Comparison of ENCODE assay signal across 1 cellular context in genomic region chr3:126476166-126476975, GRCh38.
TF ChIP-seq lines count a peak whose summit lies in the region.

No MANE protein-coding gene starts in this region.

TF ChIP-seq in HepG2, 621 proteins besides CTCF, POLR2A, EP300 and RAD21 (continued from another document and continues in another):
- TF ChIP-seq ELF4 (CRISPR knock-in tag; IDR thresholded peaks at IDR 0.05; ENCODE audit: borderline replicate concordance): no peak
- TF ChIP-seq MED8 (CRISPR knock-in tag; IDR thresholded peaks at IDR 0.05; ENCODE audit: insufficient replicate concordance): no peak
- TF ChIP-seq PRMT3 (CRISPR knock-in tag; IDR thresholded peaks at IDR 0.05; ENCODE audit: borderline replicate concordance, low read depth): no peak
- TF ChIP-seq ZNF451 (CRISPR knock-in tag; IDR thresholded peaks at IDR 0.05): no peak
- TF ChIP-seq ZSCAN25 (CRISPR knock-in tag; IDR thresholded peaks at IDR 0.05): peak; percentile 91
- no peak for TF ChIP-seq ZBTB4 (CRISPR knock-in tag; IDR thresholded peaks at IDR 0.05; ENCODE audit: borderline replicate concordance)
- no peak for TF ChIP-seq MAFG (CRISPR knock-in tag; IDR thresholded peaks at IDR 0.05)
- no peak for TF ChIP-seq HIC2 (CRISPR knock-in tag; IDR thresholded peaks at IDR 0.05; ENCODE audit: low read depth)
- no peak for TF ChIP-seq SNAI1 (CRISPR knock-in tag; IDR thresholded peaks at IDR 0.05; ENCODE audit: borderline replicate concordance)
- TF ChIP-seq ZBTB39 (CRISPR knock-in tag; IDR thresholded peaks at IDR 0.05): no peak
- peak; percentile 30; the same call in 1 of the 2 replicates for TF ChIP-seq ZNF788 (CRISPR knock-in tag; IDR thresholded peaks at IDR 0.05; ENCODE audit: borderline replicate concordance)
- TF ChIP-seq ZBTB10 (CRISPR knock-in tag; IDR thresholded peaks at IDR 0.05; ENCODE audit: borderline replicate concordance): no peak
- TF ChIP-seq ZNF691 (CRISPR knock-in tag; IDR thresholded peaks at IDR 0.05; ENCODE audit: borderline replicate concordance, low read depth): no peak
- TF ChIP-seq ZNF883 (CRISPR knock-in tag; IDR thresholded peaks at IDR 0.05; ENCODE audit: not compliant biosample characterization): peak; percentile 20
- TF ChIP-seq ZBTB7A (CRISPR knock-in tag; IDR thresholded peaks at IDR 0.05): no peak
- TF ChIP-seq PATZ1 (CRISPR knock-in tag; IDR thresholded peaks at IDR 0.05): no peak
- TF ChIP-seq TOPORS (CRISPR knock-in tag; IDR thresholded peaks at IDR 0.05): 0 out of 2 replicates have a peak, but pooled peaks have one; percentile 46
- TF ChIP-seq KDM2A (CRISPR knock-in tag; IDR thresholded peaks at IDR 0.05; ENCODE audit: borderline replicate concordance, low read depth): peak; percentile 38; the same call in 1 of the 2 replicates
- TF ChIP-seq EED (CRISPR knock-in tag; IDR thresholded peaks at IDR 0.05): 0 out of 2 replicates have a peak, but pooled peaks have one; percentile 28
- TF ChIP-seq ZNF512B (CRISPR knock-in tag; IDR thresholded peaks at IDR 0.05; ENCODE audit: borderline replicate concordance): no peak
- no peak; the same call in 1 of the 2 replicates for TF ChIP-seq CBX5 (CRISPR knock-in tag; IDR thresholded peaks at IDR 0.05; ENCODE audit: borderline replicate concordance)
- no peak for TF ChIP-seq HOXA3 (CRISPR knock-in tag; IDR thresholded peaks at IDR 0.05)
- TF ChIP-seq EZH2 (conservative IDR thresholded peaks at IDR 0.05; ENCODE audit: low read depth, low read length): no peak
- TF ChIP-seq ASH2L (IDR thresholded peaks at IDR 0.05; ENCODE audit: insufficient read length, low read depth, low read length): no peak
- TF ChIP-seq NAIF1 (CRISPR knock-in tag; IDR thresholded peaks at IDR 0.05; ENCODE audit: borderline replicate concordance): no peak
- no peak for TF ChIP-seq PAF1 (CRISPR knock-in tag; IDR thresholded peaks at IDR 0.05)
- TF ChIP-seq ZNF496 (CRISPR knock-in tag; IDR thresholded peaks at IDR 0.05; ENCODE audit: insufficient replicate concordance): no peak
- no peak for TF ChIP-seq ZBTB44 (CRISPR knock-in tag; IDR thresholded peaks at IDR 0.05)
- TF ChIP-seq KLF9 (CRISPR knock-in tag; IDR thresholded peaks at IDR 0.05; ENCODE audit: low read depth): no peak
- no peak for TF ChIP-seq PPARG (CRISPR knock-in tag; conservative IDR thresholded peaks at IDR 0.05)
- TF ChIP-seq DZIP1 (CRISPR knock-in tag; IDR thresholded peaks at IDR 0.05): no peak
- no peak for TF ChIP-seq RFX1 (IDR thresholded peaks at IDR 0.05)
- TF ChIP-seq POGK (CRISPR knock-in tag; conservative IDR thresholded peaks at IDR 0.05): no peak; the same call in 1 of the 2 replicates
- TF ChIP-seq KDM4B (CRISPR knock-in tag; IDR thresholded peaks at IDR 0.05): no peak
- no peak; the same call in 1 of the 2 replicates for TF ChIP-seq ZNF136 (CRISPR knock-in tag; IDR thresholded peaks at IDR 0.05; ENCODE audit: low read depth)
